12 cellular contexts compared by ENCODE assay signal in the genomic region with DNA sequence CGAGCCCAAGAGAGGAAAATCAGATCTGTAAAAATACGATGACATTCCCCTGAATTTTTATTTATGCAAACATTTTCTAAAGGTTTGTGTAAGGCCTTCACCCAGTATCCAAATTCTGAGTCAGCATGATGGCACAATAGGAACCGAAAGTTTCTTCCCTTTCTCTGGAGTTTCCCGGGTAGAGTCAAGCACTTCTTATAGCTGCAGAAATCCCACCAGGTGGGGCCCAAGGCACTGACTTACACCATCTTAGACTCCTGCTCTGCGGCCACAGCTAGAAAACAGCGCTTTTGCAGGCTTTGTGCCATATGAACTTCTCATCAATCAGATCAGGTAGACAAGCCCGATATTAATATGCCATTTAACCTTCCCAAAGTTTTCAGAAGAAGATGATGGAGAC. TPM values are rescaled to one million over a fixed set of nuclear protein-coding genes. Genes with fewer than 3 reads are reported as not detected.
DNase-seq lines count a peak whose midpoint lies in the region; ATAC-seq and TF ChIP-seq lines count a peak whose summit lies in the region.
"Had no signal": no experiment of that assay in that cellular context is flagged by ENCODE, and none has a peak within 500 bp of the region (broad histone marks: within the 10 kb centered on the region; RNA-seq: fewer than 3 reads in every experiment).

No MANE protein-coding gene starts in this region.

- H3K27me3 Mint-ChIP-seq in activated CD4-positive, alpha-beta memory T cell treated with anti-CD3 and anti-CD28 coated beads for 36 hours, result no peaks in the 10 kb centered on the region
- no peaks in the 10 kb centered on the region for H3K27me3 Mint-ChIP-seq in activated CD4-positive, alpha-beta memory T cell treated with anti-CD3 and anti-CD28 coated beads, Interleukin-2, amount 10 ng/mL, durations not matched to agents 7 days and 5 days

- ATAC-seq in SK-N-SH treated with all-trans-retinoic acid at 6 μM for 48 hours (peak; percentile 31; the same call in 1 of the 3 replicates), GM18498 (IDR thresholded peaks at IDR 0.05; ENCODE audit: unreplicated experiment) (no peak)
- ATAC-seq: HCT116, mucosa of descending colon had no signal

- intact Hi-C loops in activated CD4-positive, alpha-beta memory T cell treated with anti-CD3 and anti-CD28 coated beads for 36 hours (cut with micrococcal nuclease), result no loop called here

- no peaks in the 10 kb centered on the region for H3K9me3 Mint-ChIP-seq in activated CD4-positive, alpha-beta memory T cell treated with anti-CD3 and anti-CD28 coated beads for 36 hours
- no peaks in the 10 kb centered on the region for H3K9me3 Mint-ChIP-seq in activated CD4-positive, alpha-beta memory T cell treated with anti-CD3 and anti-CD28 coated beads, Interleukin-2, amount 10 ng/mL, durations not matched to agents 7 days and 5 days

- CTCF ChIA-PET in activated CD4-positive, alpha-beta memory T cell treated with anti-CD3 and anti-CD28 coated beads for 36 hours (lab: Charles Lee), result interaction anchor here (0.6 to 1.6 kb wide), 5 partner anchors 12 to 417 kb away, joined by 3 to 7 read pairs (median 4); no protein-coding TSS in a partner anchor
- CTCF ChIA-PET in activated CD4-positive, alpha-beta memory T cell treated with anti-CD3 and anti-CD28 coated beads, Interleukin-2, amount 10 ng/mL, durations not matched to agents 7 days and 5 days (lab: Charles Lee), result no interaction called here

- peak overlapping the region; percentile 65 for H3K4me3 Mint-ChIP-seq in activated CD4-positive, alpha-beta memory T cell treated with anti-CD3 and anti-CD28 coated beads for 36 hours
- H3K4me3 Mint-ChIP-seq in activated CD4-positive, alpha-beta memory T cell treated with anti-CD3 and anti-CD28 coated beads, Interleukin-2, amount 10 ng/mL, durations not matched to agents 7 days and 5 days, result no peak overlapping the region

- DNase-seq in activated CD4-positive, alpha-beta memory T cell treated with anti-CD3 and anti-CD28 coated beads for 36 hours, result no peak
- no peak for DNase-seq in activated CD4-positive, alpha-beta memory T cell treated with anti-CD3 and anti-CD28 coated beads, Interleukin-2, amount 10 ng/mL, durations not matched to agents 7 days and 5 days
- DNase-seq in effector CD8-positive, alpha-beta T cell (lab: John Stamatoyannopoulos, UW), result peak; percentile 32
- peak; percentile 51 for DNase-seq in stimulated activated CD4-positive, alpha-beta T cell treated with anti-CD3 and anti-CD28 coated beads, Interleukin-4, amount 100 ng/mL, for 24 hours
- DNase-seq in NOMO-1 treated with DMSO at 0.1 percent for 48 hours (lab: John Stamatoyannopoulos, UW; ENCODE audit: unreplicated experiment) (no peak), DMS53 (lab: John Stamatoyannopoulos, UW) (no peak)
- DNase-seq: anterior cingulate cortex, mucosa of descending colon, NCI-H345 had no signal

- peaks cover 83% of the 10 kb centered on the region for H3K4me1 Mint-ChIP-seq in activated CD4-positive, alpha-beta memory T cell treated with anti-CD3 and anti-CD28 coated beads for 36 hours (ENCODE audit: low read depth)
- peaks cover 65% of the 10 kb centered on the region for H3K4me1 Mint-ChIP-seq in activated CD4-positive, alpha-beta memory T cell treated with anti-CD3 and anti-CD28 coated beads, Interleukin-2, amount 10 ng/mL, durations not matched to agents 7 days and 5 days

- POLR2A ChIA-PET in activated CD4-positive, alpha-beta memory T cell treated with anti-CD3 and anti-CD28 coated beads for 36 hours (lab: Charles Lee), result interaction anchor here (1.2 kb wide), 1 partner anchor 13 kb away, joined by 4 read pairs; a partner anchor contains a TSS
- POLR2A ChIA-PET in activated CD4-positive, alpha-beta memory T cell treated with anti-CD3 and anti-CD28 coated beads, Interleukin-2, amount 10 ng/mL, durations not matched to agents 7 days and 5 days (lab: Charles Lee), result interaction anchor here (0.8 to 1.2 kb wide), 3 partner anchors 11 to 43 kb away, joined by 3 to 6 read pairs (median 4); a partner anchor contains a TSS

- H3K36me3 Mint-ChIP-seq in activated CD4-positive, alpha-beta memory T cell treated with anti-CD3 and anti-CD28 coated beads for 36 hours, result peaks cover 23% of the 10 kb centered on the region
- peaks cover 43% of the 10 kb centered on the region for H3K36me3 Mint-ChIP-seq in activated CD4-positive, alpha-beta memory T cell treated with anti-CD3 and anti-CD28 coated beads, Interleukin-2, amount 10 ng/mL, durations not matched to agents 7 days and 5 days (ENCODE audit: low read depth)

- H3K27ac Mint-ChIP-seq in activated CD4-positive, alpha-beta memory T cell treated with anti-CD3 and anti-CD28 coated beads for 36 hours, result peak overlapping the region; percentile 80
- no peak overlapping the region for H3K27ac Mint-ChIP-seq in activated CD4-positive, alpha-beta memory T cell treated with anti-CD3 and anti-CD28 coated beads, Interleukin-2, amount 10 ng/mL, durations not matched to agents 7 days and 5 days

TF ChIP-seq in SK-N-SH treated with all-trans-retinoic acid at 6 μM for 48 hours, 23 proteins besides CTCF, POLR2A, EP300 and RAD21 (continues in another document):
- TF ChIP-seq TCF4 (CRISPR knock-in tag; IDR thresholded peaks at IDR 0.05; ENCODE audit: borderline replicate concordance), result no peak
- TF ChIP-seq, protein P1, sequence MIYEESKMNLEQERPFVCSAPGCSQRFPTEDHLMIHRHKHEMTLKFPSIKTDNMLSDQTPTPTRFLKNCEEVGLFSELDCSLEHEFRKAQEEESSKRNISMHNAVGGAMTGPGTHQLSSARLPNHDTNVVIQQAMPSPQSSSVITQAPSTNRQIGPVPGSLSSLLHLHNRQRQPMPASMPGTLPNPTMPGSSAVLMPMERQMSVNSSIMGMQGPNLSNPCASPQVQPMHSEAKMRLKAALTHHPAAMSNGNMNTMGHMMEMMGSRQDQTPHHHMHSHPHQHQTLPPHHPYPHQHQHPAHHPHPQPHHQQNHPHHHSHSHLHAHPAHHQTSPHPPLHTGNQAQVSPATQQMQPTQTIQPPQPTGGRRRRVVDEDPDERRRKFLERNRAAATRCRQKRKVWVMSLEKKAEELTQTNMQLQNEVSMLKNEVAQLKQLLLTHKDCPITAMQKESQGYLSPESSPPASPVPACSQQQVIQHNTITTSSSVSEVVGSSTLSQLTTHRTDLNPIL (CRISPR knock-in tag; IDR thresholded peaks at IDR 0.05; ENCODE audit: low read depth), result no peak
- TF ChIP-seq PPARA (CRISPR knock-in tag; IDR thresholded peaks at IDR 0.05; ENCODE audit: borderline replicate concordance), result no peak
- TF ChIP-seq ZFP30 (CRISPR knock-in tag; IDR thresholded peaks at IDR 0.05), result no peak
- TF ChIP-seq, protein P2, sequence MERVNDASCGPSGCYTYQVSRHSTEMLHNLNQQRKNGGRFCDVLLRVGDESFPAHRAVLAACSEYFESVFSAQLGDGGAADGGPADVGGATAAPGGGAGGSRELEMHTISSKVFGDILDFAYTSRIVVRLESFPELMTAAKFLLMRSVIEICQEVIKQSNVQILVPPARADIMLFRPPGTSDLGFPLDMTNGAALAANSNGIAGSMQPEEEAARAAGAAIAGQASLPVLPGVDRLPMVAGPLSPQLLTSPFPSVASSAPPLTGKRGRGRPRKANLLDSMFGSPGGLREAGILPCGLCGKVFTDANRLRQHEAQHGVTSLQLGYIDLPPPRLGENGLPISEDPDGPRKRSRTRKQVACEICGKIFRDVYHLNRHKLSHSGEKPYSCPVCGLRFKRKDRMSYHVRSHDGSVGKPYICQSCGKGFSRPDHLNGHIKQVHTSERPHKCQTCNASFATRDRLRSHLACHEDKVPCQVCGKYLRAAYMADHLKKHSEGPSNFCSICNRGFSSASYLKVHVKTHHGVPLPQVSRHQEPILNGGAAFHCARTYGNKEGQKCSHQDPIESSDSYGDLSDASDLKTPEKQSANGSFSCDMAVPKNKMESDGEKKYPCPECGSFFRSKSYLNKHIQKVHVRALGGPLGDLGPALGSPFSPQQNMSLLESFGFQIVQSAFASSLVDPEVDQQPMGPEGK (CRISPR knock-in tag; IDR thresholded peaks at IDR 0.05; ENCODE audit: borderline replicate concordance), result no peak
- no peak for TF ChIP-seq ARNTL (CRISPR knock-in tag; IDR thresholded peaks at IDR 0.05; ENCODE audit: borderline replicate concordance, low read depth)
- no peak for TF ChIP-seq TOX (CRISPR knock-in tag; IDR thresholded peaks at IDR 0.05; ENCODE audit: borderline replicate concordance)
- TF ChIP-seq, protein P3, sequence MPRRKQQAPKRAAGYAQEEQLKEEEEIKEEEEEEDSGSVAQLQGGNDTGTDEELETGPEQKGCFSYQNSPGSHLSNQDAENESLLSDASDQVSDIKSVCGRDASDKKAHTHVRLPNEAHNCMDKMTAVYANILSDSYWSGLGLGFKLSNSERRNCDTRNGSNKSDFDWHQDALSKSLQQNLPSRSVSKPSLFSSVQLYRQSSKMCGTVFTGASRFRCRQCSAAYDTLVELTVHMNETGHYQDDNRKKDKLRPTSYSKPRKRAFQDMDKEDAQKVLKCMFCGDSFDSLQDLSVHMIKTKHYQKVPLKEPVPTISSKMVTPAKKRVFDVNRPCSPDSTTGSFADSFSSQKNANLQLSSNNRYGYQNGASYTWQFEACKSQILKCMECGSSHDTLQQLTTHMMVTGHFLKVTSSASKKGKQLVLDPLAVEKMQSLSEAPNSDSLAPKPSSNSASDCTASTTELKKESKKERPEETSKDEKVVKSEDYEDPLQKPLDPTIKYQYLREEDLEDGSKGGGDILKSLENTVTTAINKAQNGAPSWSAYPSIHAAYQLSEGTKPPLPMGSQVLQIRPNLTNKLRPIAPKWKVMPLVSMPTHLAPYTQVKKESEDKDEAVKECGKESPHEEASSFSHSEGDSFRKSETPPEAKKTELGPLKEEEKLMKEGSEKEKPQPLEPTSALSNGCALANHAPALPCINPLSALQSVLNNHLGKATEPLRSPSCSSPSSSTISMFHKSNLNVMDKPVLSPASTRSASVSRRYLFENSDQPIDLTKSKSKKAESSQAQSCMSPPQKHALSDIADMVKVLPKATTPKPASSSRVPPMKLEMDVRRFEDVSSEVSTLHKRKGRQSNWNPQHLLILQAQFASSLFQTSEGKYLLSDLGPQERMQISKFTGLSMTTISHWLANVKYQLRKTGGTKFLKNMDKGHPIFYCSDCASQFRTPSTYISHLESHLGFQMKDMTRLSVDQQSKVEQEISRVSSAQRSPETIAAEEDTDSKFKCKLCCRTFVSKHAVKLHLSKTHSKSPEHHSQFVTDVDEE (CRISPR knock-in tag; IDR thresholded peaks at IDR 0.05), result no peak
- TF ChIP-seq ZC3H10 (CRISPR knock-in tag; IDR thresholded peaks at IDR 0.05), result no peak
- no peak for TF ChIP-seq RARB (CRISPR knock-in tag; IDR thresholded peaks at IDR 0.05)
- no peak for TF ChIP-seq ISL1 (CRISPR knock-in tag; IDR thresholded peaks at IDR 0.05)
- TF ChIP-seq GLIS3 (CRISPR knock-in tag; IDR thresholded peaks at IDR 0.05), result no peak
- no peak for TF ChIP-seq ZNF70 (CRISPR knock-in tag; IDR thresholded peaks at IDR 0.05)

RNA-seq across cellular contexts. Expression of a gene that starts 13.4 kb away (rescaled TPM):
- 100 to 1,000 TPM; 111 to 122 TPM for total RNA-seq in activated CD4-positive, alpha-beta memory T cell treated with anti-CD3 and anti-CD28 coated beads for 36 hours
- 10 to 100 TPM; 67.4 to 68.2 TPM for total RNA-seq in activated CD4-positive, alpha-beta memory T cell treated with anti-CD3 and anti-CD28 coated beads, Interleukin-2, amount 10 ng/mL, durations not matched to agents 7 days and 5 days

Comparison
In these comparisons a context has a peak if more than half of its experiments do, and no peak if none do; other contexts are left out.
1. DNase-seq: peak in effector CD8-positive, alpha-beta T cell (single experiment) and stimulated activated CD4-positive, alpha-beta T cell treated with anti-CD3 and anti-CD28 coated beads, Interleukin-4, amount 100 ng/mL, for 24 hours (single experiment); none in activated CD4-positive, alpha-beta memory T cell treated with anti-CD3 and anti-CD28 coated beads for 36 hours (single experiment), activated CD4-positive, alpha-beta memory T cell treated with anti-CD3 and anti-CD28 coated beads, Interleukin-2, amount 10 ng/mL, durations not matched to agents 7 days and 5 days (single experiment), NOMO-1 treated with DMSO at 0.1 percent for 48 hours (single experiment) and DMS53 (single experiment).